In the genomic region with DNA sequence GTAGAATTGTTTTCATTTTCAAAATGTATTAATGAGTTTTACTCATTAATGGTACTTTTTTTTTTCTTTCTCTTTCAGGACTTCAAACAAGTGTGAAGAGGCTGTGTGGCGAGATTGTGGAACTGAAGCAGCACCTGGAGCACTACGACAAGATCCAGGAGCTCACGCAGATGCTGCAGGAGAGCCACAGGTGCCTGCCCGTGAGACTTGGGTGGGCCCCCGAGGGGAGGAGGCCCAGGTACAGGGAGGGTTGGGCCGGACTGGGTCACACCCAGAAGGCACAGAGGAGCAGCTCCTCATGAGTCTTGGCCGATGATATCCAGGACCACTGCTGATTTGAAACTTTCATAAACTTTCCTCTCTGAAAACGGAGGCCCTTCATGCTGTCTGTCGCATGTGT, we compare ENCODE assay signal across 20 cellular contexts.
"Had no signal": no experiment of that assay in that cellular context is flagged by ENCODE, and none has a peak within 500 bp of the region (broad histone marks: within the 10 kb centered on the region; RNA-seq: fewer than 3 reads in every experiment).

No MANE protein-coding gene starts in this region.

- H3K27me3 ChIP-seq: foreskin keratinocyte, neural progenitor cell, pancreas, right lobe of liver, stomach, transverse colon had no signal

- H3K4me3 Mint-ChIP-seq: central memory CD8-positive, alpha-beta T cell; dendritic cell treated with granulocyte-macrophage colony-stimulating factor and Interleukin-4, amounts not matched to agents 40 ng/mL and 50 ng/mL, for 4 days; effector memory CD8-positive, alpha-beta T cell; natural killer cell; neural progenitor cell; stimulated activated naive B cell treated with anti-CD40 and anti-IgM and Interleukin-4, amounts not matched to agents 10 μg/mL and 1 μg/mL and 100 μg/mL, for 72 hours had no signal

- H3K9me3 ChIP-seq: mucosa of descending colon, pancreas, psoas muscle, right lobe of liver, stomach, thoracic aorta, transverse colon had no signal

- H3K27ac Mint-ChIP-seq: dendritic cell treated with granulocyte-macrophage colony-stimulating factor and Interleukin-4, amounts not matched to agents 40 ng/mL and 50 ng/mL, for 4 days; effector memory CD8-positive, alpha-beta T cell; natural killer cell; neural progenitor cell; stimulated activated naive B cell treated with anti-CD40 and anti-IgM and Interleukin-4, amounts not matched to agents 10 μg/mL and 1 μg/mL and 100 μg/mL, for 72 hours had no signal

- H3K9ac ChIP-seq: neural progenitor cell had no signal

- H3K27ac ChIP-seq: foreskin keratinocyte, neural progenitor cell, pancreas, psoas muscle, right lobe of liver, stomach, thoracic aorta, transverse colon had no signal

- DNase-seq: effector memory CD8-positive, alpha-beta T cell; erythroblast; foreskin keratinocyte; natural killer cell; nucleus accumbens; pancreas; psoas muscle; retina; stimulated activated CD4-positive, alpha-beta T cell treated with anti-CD3 and anti-CD28 coated beads, Interleukin-2, amount 100 ng/mL, for 24 hours; stimulated activated CD4-positive, alpha-beta T cell treated with anti-CD3 and anti-CD28 coated beads, Interleukin-4, amount 100 ng/mL, for 4 hours; stimulated activated naive B cell treated with anti-CD40 and anti-IgM and Interleukin-4, amounts not matched to agents 10 μg/mL and 1 μg/mL and 100 μg/mL, for 72 hours; stomach; substantia nigra; transverse colon had no signal

- H3K36me3 ChIP-seq: right lobe of liver, transverse colon had no signal

- H3K4me1 ChIP-seq: foreskin keratinocyte, neural progenitor cell, pancreas, psoas muscle, right lobe of liver, stomach, transverse colon had no signal

- H3K9me3 Mint-ChIP-seq: central memory CD8-positive, alpha-beta T cell; dendritic cell treated with granulocyte-macrophage colony-stimulating factor and Interleukin-4, amounts not matched to agents 40 ng/mL and 50 ng/mL, for 4 days; effector memory CD8-positive, alpha-beta T cell; natural killer cell; stimulated activated naive B cell treated with anti-CD40 and anti-IgM and Interleukin-4, amounts not matched to agents 10 μg/mL and 1 μg/mL and 100 μg/mL, for 72 hours had no signal

- H3K27me3 Mint-ChIP-seq: central memory CD8-positive, alpha-beta T cell; dendritic cell treated with granulocyte-macrophage colony-stimulating factor and Interleukin-4, amounts not matched to agents 40 ng/mL and 50 ng/mL, for 4 days; effector memory CD8-positive, alpha-beta T cell; stimulated activated naive B cell treated with anti-CD40 and anti-IgM and Interleukin-4, amounts not matched to agents 10 μg/mL and 1 μg/mL and 100 μg/mL, for 72 hours had no signal

- H3K4me3 ChIP-seq: mucosa of descending colon, neural progenitor cell, pancreas, psoas muscle, right lobe of liver, stomach, thoracic aorta, transverse colon had no signal

- H3K4me1 Mint-ChIP-seq: central memory CD8-positive, alpha-beta T cell; neural progenitor cell had no signal

- ATAC-seq: effector memory CD8-positive, alpha-beta T cell; foreskin keratinocyte; mucosa of descending colon; pancreas; psoas muscle; right lobe of liver; stimulated activated naive B cell treated with anti-CD40 and anti-IgM and Interleukin-4, amounts not matched to agents 10 μg/mL and 1 μg/mL and 100 μg/mL, for 72 hours had no signal
